In the genomic region with DNA sequence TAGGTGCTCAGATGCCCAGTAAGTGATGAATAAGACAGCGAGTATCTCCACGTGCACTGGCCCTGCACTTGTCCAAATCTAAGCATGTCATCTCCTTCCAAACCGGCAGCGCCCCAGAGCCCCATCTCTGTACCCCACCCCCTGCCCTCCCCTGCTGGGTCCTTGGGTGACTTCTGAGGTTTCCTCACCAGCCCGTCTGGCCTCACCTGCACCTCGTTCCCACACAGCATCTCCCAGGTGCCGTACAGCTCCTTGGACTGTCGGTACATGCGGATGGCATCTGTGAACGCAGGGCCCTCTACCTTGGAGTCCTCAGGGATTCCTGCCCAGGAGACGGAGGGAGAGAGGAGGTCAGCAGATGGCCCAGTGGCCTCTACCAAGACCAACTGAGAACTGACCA, we compare ENCODE assay signal across 16 cellular contexts.
DNase-seq lines count a peak whose midpoint lies in the region; ATAC-seq, FAIRE-seq and TF ChIP-seq lines count a peak whose summit lies in the region.
"Had no signal": no experiment of that assay in that cellular context is flagged by ENCODE, and none has a peak within 500 bp of the region (broad histone marks: within the 10 kb centered on the region; RNA-seq: fewer than 3 reads in every experiment).

No MANE protein-coding gene starts in this region.

- no peak overlapping the region for H3K4me3 Mint-ChIP-seq in T-helper 1 cell treated with Interleukin-12 subunit alpha and Interleukin-12 subunit beta and Interleukin-4 antibody, amounts not matched to agents 30 μg/mL and 1 μg/mL, for 36 hours
- H3K4me3 Mint-ChIP-seq in endodermal cell = no peak overlapping the region
- H3K4me3 Mint-ChIP-seq: H9 had no signal

- peaks cover 73% of the 10 kb centered on the region for H3K79me2 ChIP-seq in SK-N-SH (ENCODE audit: insufficient read depth)

- H3K27ac ChIP-seq in endodermal cell (ENCODE audit: low read depth, low read length) = no peak overlapping the region
- H3K27ac ChIP-seq in SK-N-SH (ENCODE audit: low read depth in 2 of 2, low read length in 1 of 2) = peak overlapping the region in 1 of 2 experiments; percentile 99; a peak in 1 of 4 replicates
- H3K27ac ChIP-seq: 22Rv1 had no signal

- H3K4me1 Mint-ChIP-seq in T-helper 1 cell treated with Interleukin-12 subunit alpha and Interleukin-12 subunit beta and Interleukin-4 antibody, amounts not matched to agents 30 μg/mL and 1 μg/mL, for 36 hours (ENCODE audit: low read depth) = peaks cover 2% of the 10 kb centered on the region
- no peaks in the 10 kb centered on the region for H3K4me1 Mint-ChIP-seq in endodermal cell

- no peaks in the 10 kb centered on the region for H4K20me1 ChIP-seq in SK-N-SH (ENCODE audit: insufficient read depth)

- no peak for FAIRE-seq in GM12892 (lab: Jason Lieb, UNC)
- FAIRE-seq: RCC 7860 had no signal

- POLR2A ChIA-PET in SK-N-SH (lab: Yijun Ruan, JAX) = no interaction called here

- H3K9me3 Mint-ChIP-seq in T-helper 1 cell treated with Interleukin-12 subunit alpha and Interleukin-12 subunit beta and Interleukin-4 antibody, amounts not matched to agents 30 μg/mL and 1 μg/mL, for 36 hours = peaks cover 1% of the 10 kb centered on the region
- peaks cover under 1% of the 10 kb centered on the region for H3K9me3 Mint-ChIP-seq in endodermal cell

- H3K36me3 Mint-ChIP-seq in T-helper 1 cell treated with Interleukin-12 subunit alpha and Interleukin-12 subunit beta and Interleukin-4 antibody, amounts not matched to agents 30 μg/mL and 1 μg/mL, for 36 hours (ENCODE audit: low read depth) = peaks cover 29% of the 10 kb centered on the region
- peaks cover 64% of the 10 kb centered on the region for H3K36me3 Mint-ChIP-seq in endodermal cell (ENCODE audit: low read depth)

- no peak overlapping the region for H2AFZ ChIP-seq in SK-N-SH (ENCODE audit: low read depth)

- no peak for TF ChIP-seq EP300 in SK-N-SH (IDR thresholded peaks at IDR 0.05; ENCODE audit: borderline replicate concordance in 1 of 2, low read depth in 1 of 2, low read length in 1 of 2)

- H3K4me1 ChIP-seq in endodermal cell (ENCODE audit: control insufficient read depth, insufficient read depth, low read length) (no peaks in the 10 kb centered on the region), skeletal muscle satellite cell (ENCODE audit: control insufficient read depth, insufficient read depth, low read length) (peaks cover 68% of the 10 kb centered on the region), SK-N-SH (ENCODE audit: control insufficient read depth in 1 of 2, insufficient read depth in 2 of 2, low read depth in 1 of 2, low read length in 1 of 2) (peaks cover 13 to 33% of the 10 kb centered on the region in 2 experiments; a peak in 3 of 4 replicates)

- no peaks in the 10 kb centered on the region for H3K27me3 Mint-ChIP-seq in T-helper 1 cell treated with Interleukin-12 subunit alpha and Interleukin-12 subunit beta and Interleukin-4 antibody, amounts not matched to agents 30 μg/mL and 1 μg/mL, for 36 hours (ENCODE audit: low read depth)
- H3K27me3 Mint-ChIP-seq in endodermal cell (ENCODE audit: insufficient read depth) = no peaks in the 10 kb centered on the region

- CTCF ChIA-PET in SK-N-SH (lab: Yijun Ruan, JAX) = interaction anchor here (0.7 to 2.5 kb wide), 3 partner anchors 9 to 68 kb away, joined by 3 to 18 read pairs (median 3); no protein-coding TSS in a partner anchor

- ATAC-seq in stimulated activated naive CD8-positive, alpha-beta T cell treated with anti-CD3 and anti-CD28 coated beads, Interleukin-15, Interleukin-2, amounts not matched to agents 100 U/mL and 50 U/mL, for 24 hours = no peak
- ATAC-seq in HG03139 (IDR thresholded peaks at IDR 0.05; ENCODE audit: unreplicated experiment) = no peak

- no peak for TF ChIP-seq RAD21 in SK-N-SH (IDR thresholded peaks at IDR 0.05; ENCODE audit: low read length)

- no peaks in the 10 kb centered on the region for H3K9me2 ChIP-seq in SK-N-SH

- no peak overlapping the region for H3K4me3 ChIP-seq in endodermal cell (ENCODE audit: low read length)
- no peak overlapping the region for H3K4me3 ChIP-seq in skeletal muscle satellite cell (ENCODE audit: low read length)
- no peak overlapping the region for H3K4me3 ChIP-seq in SK-N-SH (ENCODE audit: low read depth in 2 of 2, low read length in 1 of 2)

- peak overlapping the region; percentile 52 for H3K27ac Mint-ChIP-seq in T-helper 1 cell treated with Interleukin-12 subunit alpha and Interleukin-12 subunit beta and Interleukin-4 antibody, amounts not matched to agents 30 μg/mL and 1 μg/mL, for 36 hours
- peak overlapping the region; percentile 52 for H3K27ac Mint-ChIP-seq in endodermal cell

- DNase-seq in T-helper 1 cell (no peak), endodermal cell (no peak), GM12892 (ENCODE audit: insufficient read length) (no peak), SK-N-SH (no peak)
- DNase-seq in stimulated activated naive CD8-positive, alpha-beta T cell treated with anti-CD3 and anti-CD28 coated beads, Interleukin-15, Interleukin-2, amounts not matched to agents 100 U/mL and 50 U/mL, for 24 hours = no peak
- DNase-seq: C1 segment of cervical spinal cord, H9, Kasumi-1, NCI-H1436, NCI-H2029 treated with DMSO at 0.1 percent for 48 hours, NCI-H510A had no signal

- H3K9ac ChIP-seq in endodermal cell (ENCODE audit: extremely low read depth, low read length, poor library complexity, severe bottlenecking) (no peak overlapping the region), skeletal muscle satellite cell (ENCODE audit: low read depth, low read length) (peak overlapping the region; percentile 53), SK-N-SH (no peak overlapping the region)

- peaks cover 55% of the 10 kb centered on the region for H3F3A ChIP-seq in SK-N-SH (replicated peaks; ENCODE audit: insufficient read depth)

- H3K4me2 ChIP-seq in skeletal muscle satellite cell (ENCODE audit: low read length) = no peak overlapping the region
- no peak overlapping the region for H3K4me2 ChIP-seq in SK-N-SH

- H3K9me3 ChIP-seq in endodermal cell (ENCODE audit: control insufficient read depth, low read length) = peaks cover 2% of the 10 kb centered on the region
- no peaks in the 10 kb centered on the region for H3K9me3 ChIP-seq in skeletal muscle satellite cell (replicated peaks; ENCODE audit: low read length)
- H3K9me3 ChIP-seq in SK-N-SH = no peaks in the 10 kb centered on the region

- TF ChIP-seq CTCF in endodermal cell (conservative IDR thresholded peaks at IDR 0.05) = no peak
- no peak for TF ChIP-seq CTCF in SK-N-SH (IDR thresholded peaks at IDR 0.05)

- peaks cover 33% of the 10 kb centered on the region for H3K36me3 ChIP-seq in endodermal cell (ENCODE audit: control insufficient read depth, insufficient read depth, low read length)
- peaks cover 69% of the 10 kb centered on the region for H3K36me3 ChIP-seq in skeletal muscle satellite cell (ENCODE audit: insufficient read depth, low read length)
- H3K36me3 ChIP-seq in SK-N-SH (replicated peaks in 1 of 2; ENCODE audit: control insufficient read depth in 1 of 2, insufficient read depth in 2 of 2, low read length in 1 of 2) = peaks cover 30 to 55% of the 10 kb centered on the region in 2 experiments

- no peak for TF ChIP-seq POLR2A in GM12892 (IDR thresholded peaks at IDR 0.05; ENCODE audit: low read depth, low read length)

- WGBS in endodermal cell (ENCODE audit: insufficient coverage in 1 of 2, insufficient read length in 1 of 2), 2 experiments = 93 to 96% methylated on average over 7 to 11 of the region's 11 CpGs
- WGBS in SK-N-SH (ENCODE audit: low lambda C conversion rate) = 96% methylated on average over 11 of the region's 11 CpGs

- H3K27me3 ChIP-seq in endodermal cell (ENCODE audit: control insufficient read depth, insufficient read depth, low read length, poor library complexity, severe bottlenecking) = no peaks in the 10 kb centered on the region
- no peaks in the 10 kb centered on the region for H3K27me3 ChIP-seq in skeletal muscle satellite cell (ENCODE audit: control insufficient read depth, insufficient read depth, low read length)
- no peaks in the 10 kb centered on the region for H3K27me3 ChIP-seq in SK-N-SH (ENCODE audit: insufficient read depth)

TF ChIP-seq in SK-N-SH, 30 proteins besides CTCF, POLR2A, EP300 and RAD21 (continues in another document):
- TF ChIP-seq ELF1 (IDR thresholded peaks at IDR 0.05) = no peak
- no peak for TF ChIP-seq SIN3A (IDR thresholded peaks at IDR 0.05; ENCODE audit: borderline replicate concordance, low read depth, low read length)
- TF ChIP-seq GABPA (IDR thresholded peaks at IDR 0.05; ENCODE audit: low read depth) = no peak
- TF ChIP-seq PBX3 (IDR thresholded peaks at IDR 0.05) = no peak
- TF ChIP-seq NFIC (IDR thresholded peaks at IDR 0.05; ENCODE audit: borderline replicate concordance) = no peak
- no peak for TF ChIP-seq TCF12 (IDR thresholded peaks at IDR 0.05)
- TF ChIP-seq, protein P1, sequence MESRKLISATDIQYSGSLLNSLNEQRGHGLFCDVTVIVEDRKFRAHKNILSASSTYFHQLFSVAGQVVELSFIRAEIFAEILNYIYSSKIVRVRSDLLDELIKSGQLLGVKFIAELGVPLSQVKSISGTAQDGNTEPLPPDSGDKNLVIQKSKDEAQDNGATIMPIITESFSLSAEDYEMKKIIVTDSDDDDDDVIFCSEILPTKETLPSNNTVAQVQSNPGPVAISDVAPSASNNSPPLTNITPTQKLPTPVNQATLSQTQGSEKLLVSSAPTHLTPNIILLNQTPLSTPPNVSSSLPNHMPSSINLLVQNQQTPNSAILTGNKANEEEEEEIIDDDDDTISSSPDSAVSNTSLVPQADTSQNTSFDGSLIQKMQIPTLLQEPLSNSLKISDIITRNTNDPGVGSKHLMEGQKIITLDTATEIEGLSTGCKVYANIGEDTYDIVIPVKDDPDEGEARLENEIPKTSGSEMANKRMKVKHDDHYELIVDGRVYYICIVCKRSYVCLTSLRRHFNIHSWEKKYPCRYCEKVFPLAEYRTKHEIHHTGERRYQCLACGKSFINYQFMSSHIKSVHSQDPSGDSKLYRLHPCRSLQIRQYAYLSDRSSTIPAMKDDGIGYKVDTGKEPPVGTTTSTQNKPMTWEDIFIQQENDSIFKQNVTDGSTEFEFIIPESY (IDR thresholded peaks at IDR 0.05; ENCODE audit: borderline replicate concordance, low read depth) = no peak
- no peak for TF ChIP-seq RFX5 (IDR thresholded peaks at IDR 0.05; ENCODE audit: low read length)
- TF ChIP-seq FOSL2 (IDR thresholded peaks at IDR 0.05; ENCODE audit: borderline replicate concordance, low read depth) = no peak
- no peak for TF ChIP-seq FOXM1 (IDR thresholded peaks at IDR 0.05; ENCODE audit: low read depth)
- TF ChIP-seq GATA2 (CRISPR knock-in tag; IDR thresholded peaks at IDR 0.05) = no peak
- no peak for TF ChIP-seq RCOR1 (IDR thresholded peaks at IDR 0.05; ENCODE audit: low read length)
